In genomic region chr15:41804920-41805666, GRCh38 we compare ENCODE assay signal across 18 cellular contexts. TPM values are rescaled to one million over a fixed set of nuclear protein-coding genes. Genes with fewer than 3 reads are reported as not detected.
DNase-seq lines count a peak whose midpoint lies in the region; ATAC-seq and TF ChIP-seq lines count a peak whose summit lies in the region.
"Had no signal": no experiment of that assay in that cellular context is flagged by ENCODE, and none has a peak within 500 bp of the region (broad histone marks: within the 10 kb centered on the region; RNA-seq: fewer than 3 reads in every experiment).

No MANE protein-coding gene starts in this region.

- H3K36me3 ChIP-seq in breast epithelium (no peaks in the 10 kb centered on the region), thyroid gland (no peaks in the 10 kb centered on the region)
- H3K36me3 ChIP-seq: prostate gland had no signal

- peaks cover 3 to 7% of the 10 kb centered on the region in 2 donors for H3K4me1 ChIP-seq in breast epithelium
- peaks cover 55 to 59% of the 10 kb centered on the region in 2 donors for H3K4me1 ChIP-seq in thyroid gland
- H3K4me1 ChIP-seq: prostate gland had no signal

- intact Hi-C loops in breast epithelium (cut with DNase I; ENCODE audit: low total_unique reads): no loop called here
- intact Hi-C loops in thyroid gland (cut with DNase I): no loop called here

- ATAC-seq in GM21576 (IDR thresholded peaks at IDR 0.05; ENCODE audit: unreplicated experiment): no peak
- ATAC-seq: GM12878 had no signal

- WGBS in thyroid gland, 2 donors: 29 to 40% methylated on average over 7 of the region's 8 CpGs

- TF ChIP-seq CTCF in breast epithelium (IDR thresholded peaks at IDR 0.05): no peak
- no peak for TF ChIP-seq CTCF in thyroid gland (IDR thresholded peaks at IDR 0.05)

- no peak for TF ChIP-seq POLR2A in breast epithelium (IDR thresholded peaks at IDR 0.05)
- no peak for TF ChIP-seq POLR2A in thyroid gland (IDR thresholded peaks at IDR 0.05)
- no peak for TF ChIP-seq POLR2A in erythroblast (IDR thresholded peaks at IDR 0.05; ENCODE audit: low read length)

- H3K9me3 ChIP-seq in breast epithelium (no peaks in the 10 kb centered on the region), thyroid gland (no peaks in the 10 kb centered on the region)
- H3K9me3 ChIP-seq: prostate gland, SJSA1 had no signal

- H3K27me3 ChIP-seq in breast epithelium: no peaks in the 10 kb centered on the region
- no peaks in the 10 kb centered on the region for H3K27me3 ChIP-seq in thyroid gland
- H3K27me3 ChIP-seq: SJSA1 had no signal

- DNase-seq in activated effector memory CD4-positive, alpha-beta T cell treated with anti-CD3 and anti-CD28 coated beads, Interleukin-2, amount 50 U/mL, for 16 hours: peak; percentile 39
- no peak for DNase-seq in activated effector memory CD4-positive, alpha-beta T cell treated with Interleukin-2 at 50 U/mL for 16 hours
- DNase-seq in breast epithelium (ENCODE audit: low spot score in 2 of 2): peak in 1 of 2 donors; percentile 72
- DNase-seq in lung microvascular endothelial cell (ENCODE audit: low read depth in 2 of 2): peak; percentile 49 to 59
- peak; percentile 40 to 70 for DNase-seq in thyroid gland
- no peak for DNase-seq in erythroblast (lab: John Stamatoyannopoulos, UW)
- no peak for DNase-seq in T-helper 9 cell
- DNase-seq: activated CD4-positive, alpha-beta T cell treated with anti-CD3 and anti-CD28 coated beads for 4 hours; DMS79; effector memory CD4-positive, alpha-beta T cell; GOT3; hippocampal formation; NCI-H1105 treated with DMSO at 0.1 percent for 48 hours; NCI-H748 treated with DMSO at 0.1 percent for 48 hours had no signal

- H3K27ac ChIP-seq in breast epithelium (peak overlapping the region; percentile 84 to 91), thyroid gland (peak overlapping the region; percentile 70 to 79 (median 79))
- H3K27ac ChIP-seq: SJSA1 had no signal

- H3K4me3 ChIP-seq in breast epithelium (no peak overlapping the region), thyroid gland (replicated peaks in 1 of 3) (no peak overlapping the region)
- H3K4me3 ChIP-seq: GM12878, prostate gland, SJSA1 had no signal

RNA-seq across cellular contexts. Expression of gene JMJD7, which starts 22.8 kb away (rescaled TPM):
- 10 to 100 TPM in 1 of 3 donors, 1 to 10 TPM in 2; 7.8 to 20.8 (median 8.8) TPM for total RNA-seq in breast epithelium
- 1.7 and 1.8 TPM in 2 replicates for total RNA-seq in lung microvascular endothelial cell
- total RNA-seq in thyroid gland: 10 to 100 TPM; 18.8 to 36.6 (median 28.3) TPM

RNA-seq across cellular contexts. Expression of gene MAPKBP1, which starts 30.8 kb away (rescaled TPM):
- total RNA-seq in breast epithelium (10 to 100 TPM; 11.5 to 29.3 (median 24.3) TPM), lung microvascular endothelial cell (7.1 and 8.5 TPM in 2 replicates), thyroid gland (10 to 100 TPM; 25.4 to 40.5 (median 33.6) TPM)

RNA-seq across cellular contexts. Expression of gene PLA2G4B, which starts 33.6 kb away (rescaled TPM):
- 10 to 100 TPM in 2 of 3 donors, 1 to 10 TPM in 1; 3.2 to 11.0 (median 10.2) TPM for total RNA-seq in breast epithelium
- 0.20 and 0.22 TPM in 2 replicates for total RNA-seq in lung microvascular endothelial cell
- 10 to 100 TPM in 1 of 4 donors, 1 to 10 TPM in 3; 6.2 to 13.0 (median 8.6) TPM for total RNA-seq in thyroid gland

Comparison
In these comparisons a context has a peak if more than half of its experiments do, and no peak if none do; other contexts are left out.
1. DNase-seq: peak in activated effector memory CD4-positive, alpha-beta T cell treated with anti-CD3 and anti-CD28 coated beads, Interleukin-2, amount 50 U/mL, for 16 hours (single experiment), lung microvascular endothelial cell (2 of 2) and thyroid gland (2 of 2); none in activated effector memory CD4-positive, alpha-beta T cell treated with Interleukin-2 at 50 U/mL for 16 hours (single experiment), erythroblast (0 of 2) and T-helper 9 cell (single experiment).